ENCODE assay signal across 8 cellular contexts in genomic region chr16:58426095-58426494, GRCh38. TPM values are rescaled to one million over a fixed set of nuclear protein-coding genes. Genes with fewer than 3 reads are reported as not detected.
DNase-seq lines count a peak whose midpoint lies in the region; ATAC-seq and TF ChIP-seq lines count a peak whose summit lies in the region.

No MANE protein-coding gene starts in this region.

- TF ChIP-seq POLR2A in Peyer's patch (IDR thresholded peaks at IDR 0.05), result no peak

- peaks cover 8 to 9% (median 8%) of the 10 kb centered on the region in 3 donors for H3K27me3 Mint-ChIP-seq in immature natural killer cell (ENCODE audit: low read depth in 3 of 3)

- H3K27ac Mint-ChIP-seq in immature natural killer cell, result peak overlapping the region in 3 of 6 donors; percentile 31 to 63 (median 54)

- no peaks in the 10 kb centered on the region for H3K36me3 ChIP-seq in Peyer's patch

- ATAC-seq in GM18858 (IDR thresholded peaks at IDR 0.05; ENCODE audit: unreplicated experiment) (peak; percentile 94), HG02759 (IDR thresholded peaks at IDR 0.05; ENCODE audit: unreplicated experiment) (peak; percentile 89), GM19324 (IDR thresholded peaks at IDR 0.05; ENCODE audit: low FRiP score, unreplicated experiment) (no peak)

- no peaks in the 10 kb centered on the region for H3K9me3 Mint-ChIP-seq in immature natural killer cell

- peaks cover 0 to 12% (median 0%) of the 10 kb centered on the region in 4 donors for H3K4me1 ChIP-seq in Peyer's patch

- no peaks in the 10 kb centered on the region for H3K36me3 Mint-ChIP-seq in immature natural killer cell

- H3K9me3 ChIP-seq in Peyer's patch, result no peaks in the 10 kb centered on the region

- H3K4me3 ChIP-seq in Peyer's patch, result no peak overlapping the region

- H3K27me3 ChIP-seq in Peyer's patch, result no peaks in the 10 kb centered on the region

- peak overlapping the region; percentile 57 to 82 (median 74) for H3K4me3 Mint-ChIP-seq in immature natural killer cell

- no peak overlapping the region for H3K27ac ChIP-seq in Peyer's patch

- no peak for TF ChIP-seq CTCF in Peyer's patch (IDR thresholded peaks at IDR 0.05)

- H3K4me1 Mint-ChIP-seq in immature natural killer cell, result peaks cover 24 to 30% of the 10 kb centered on the region in 2 donors

- peak in 2 of 3 donors; percentile 37 to 55 for DNase-seq in Peyer's patch
- DNase-seq in immature natural killer cell, result peak; percentile 42 to 52 (median 48)
- no peak for DNase-seq in NCI-H446 treated with DMSO at 0.1 percent for 48 hours (lab: John Stamatoyannopoulos, UW)
- DNase-seq in SW 1271 (lab: John Stamatoyannopoulos, UW), result no peak
- no peak for DNase-seq in DMS 273 treated with DMSO at 0.1 percent for 48 hours (lab: John Stamatoyannopoulos, UW)

RNA-seq across cellular contexts. Expression of gene GINS3, which starts 33.8 kb away (rescaled TPM):
- total RNA-seq in Peyer's patch, result 1 to 10 TPM; 1.3 to 4.1 (median 1.9) TPM
- 1 to 10 TPM in 2 of 3 donors, not detected in 1; 2.5 to 4.2 TPM for polyA plus RNA-seq in immature natural killer cell

Comparison
In these comparisons a context has a peak if more than half of its experiments do, and no peak if none do; other contexts are left out.
1. DNase-seq: peak in Peyer's patch (2 of 3) and immature natural killer cell (3 of 3); none in NCI-H446 treated with DMSO at 0.1 percent for 48 hours (single experiment), SW 1271 (0 of 2) and DMS 273 treated with DMSO at 0.1 percent for 48 hours (single experiment).